In genomic region chr9:88355166-88355565, GRCh38 we compare ENCODE assay signal across 18 cellular contexts. TPM values are rescaled to one million over a fixed set of nuclear protein-coding genes. Genes with fewer than 3 reads are reported as not detected.
DNase-seq lines count a peak whose midpoint lies in the region; ATAC-seq and TF ChIP-seq lines count a peak whose summit lies in the region.
"Had no signal": no experiment of that assay in that cellular context is flagged by ENCODE, and none has a peak within 500 bp of the region (broad histone marks: within the 10 kb centered on the region; RNA-seq: fewer than 3 reads in every experiment).

No MANE protein-coding gene starts in this region.

- DNase-seq in activated CD4-positive, alpha-beta T cell treated with anti-CD3 and anti-CD28 coated beads, Interleukin-2, amount 10 ng/mL, durations not matched to agents 7 days and 5 days: peak; percentile 8
- no peak for DNase-seq in activated CD4-positive, alpha-beta T cell treated with anti-CD3 and anti-CD28 coated beads for 4 hours
- DNase-seq in LoVo (ENCODE audit: low spot score) (peak; percentile 58), mesenteric fat pad (ENCODE audit: low spot score) (peak; percentile 57), glutamatergic neuron (no peak)
- no peak for DNase-seq in activated naive CD8-positive, alpha-beta T cell treated with anti-CD3 and anti-CD28 coated beads, Interleukin-2, amount 50 U/mL, for 24 hours
- DNase-seq in stimulated activated CD4-positive, alpha-beta T cell treated with anti-CD3 and anti-CD28 coated beads, Interleukin-1b, Interleukin-23, amount 100 ng/mL, for 48 hours: no peak
- no peak for DNase-seq in CD4-positive, alpha-beta memory T cell
- DNase-seq: CD8-positive, alpha-beta memory T cell; islet precursor cell; midbrain; NCI-H1092 treated with DMSO at 0.1 percent for 48 hours; right lobe of liver; SK-N-SH; stimulated activated CD4-positive, alpha-beta T cell treated with anti-CD3 and anti-CD28 coated beads, Interleukin-2, amount 100 ng/mL, for 48 hours; stimulated activated CD8-positive, alpha-beta memory T cell treated with anti-CD3 and anti-CD28 coated beads, Interleukin-4, amount 100 ng/mL, for 48 hours; testis had no signal

- no peaks in the 10 kb centered on the region for H3K9me3 ChIP-seq in CD4-positive, alpha-beta memory T cell (ENCODE audit: control insufficient read depth in 1 of 2, low read length in 2 of 2)
- H3K9me3 ChIP-seq: neutrophil, right lobe of liver, SK-N-SH, testis had no signal

- CTCF ChIA-PET in activated CD4-positive, alpha-beta T cell treated with anti-CD3 and anti-CD28 coated beads, Interleukin-2, amount 10 ng/mL, durations not matched to agents 7 days and 5 days (lab: Charles Lee): interaction anchor here (0.6 to 0.7 kb wide), 2 partner anchors 31 to 34 kb away, joined by 3 read pairs; no protein-coding TSS in a partner anchor
- CTCF ChIA-PET in CD4-positive, alpha-beta memory T cell (lab: Charles Lee; ENCODE audit: partially characterized antibody): no interaction called here

- H3K4me3 Mint-ChIP-seq in activated CD4-positive, alpha-beta T cell treated with anti-CD3 and anti-CD28 coated beads, Interleukin-2, amount 10 ng/mL, durations not matched to agents 7 days and 5 days: no peak overlapping the region
- no peak overlapping the region for H3K4me3 Mint-ChIP-seq in activated naive CD8-positive, alpha-beta T cell treated with anti-CD3 and anti-CD28 coated beads, Interleukin-2, amount 50 U/mL, for 24 hours
- H3K4me3 Mint-ChIP-seq in CD4-positive, alpha-beta memory T cell: no peak overlapping the region
- no peak overlapping the region for H3K4me3 Mint-ChIP-seq in glutamatergic neuron (ENCODE audit: unreplicated experiment)
- H3K4me3 Mint-ChIP-seq: CD8-positive, alpha-beta memory T cell had no signal

- POLR2A ChIA-PET in activated CD4-positive, alpha-beta T cell treated with anti-CD3 and anti-CD28 coated beads, Interleukin-2, amount 10 ng/mL, durations not matched to agents 7 days and 5 days (lab: Charles Lee): no interaction called here
- POLR2A ChIA-PET in CD4-positive, alpha-beta memory T cell (lab: Charles Lee; ENCODE audit: partially characterized antibody): no interaction called here

- no peak for TF ChIP-seq CTCF in glutamatergic neuron (IDR thresholded peaks at IDR 0.05; ENCODE audit: partially characterized antibody, unreplicated experiment)

- no peaks in the 10 kb centered on the region for H3K36me3 ChIP-seq in CD4-positive, alpha-beta memory T cell (ENCODE audit: insufficient read depth, low read length)
- H3K36me3 ChIP-seq: neutrophil, right lobe of liver had no signal

- H3K4me3 ChIP-seq in CD4-positive, alpha-beta memory T cell (ENCODE audit: low read length in 2 of 2): no peak overlapping the region
- H3K4me3 ChIP-seq: right lobe of liver, testis had no signal

- peak; percentile 49 for ATAC-seq in activated naive CD8-positive, alpha-beta T cell treated with anti-CD3 and anti-CD28 coated beads, Interleukin-2, amount 50 U/mL, for 24 hours
- ATAC-seq: right lobe of liver had no signal

- peaks cover 2% of the 10 kb centered on the region for H3K36me3 Mint-ChIP-seq in activated CD4-positive, alpha-beta T cell treated with anti-CD3 and anti-CD28 coated beads, Interleukin-2, amount 10 ng/mL, durations not matched to agents 7 days and 5 days (ENCODE audit: low read depth)
- H3K36me3 Mint-ChIP-seq in activated naive CD8-positive, alpha-beta T cell treated with anti-CD3 and anti-CD28 coated beads, Interleukin-2, amount 50 U/mL, for 24 hours (ENCODE audit: low read depth): peaks cover 2% of the 10 kb centered on the region
- no peaks in the 10 kb centered on the region for H3K36me3 Mint-ChIP-seq in CD4-positive, alpha-beta memory T cell
- H3K36me3 Mint-ChIP-seq in glutamatergic neuron (ENCODE audit: unreplicated experiment): peaks cover 5% of the 10 kb centered on the region

- H3K27ac Mint-ChIP-seq in activated CD4-positive, alpha-beta T cell treated with anti-CD3 and anti-CD28 coated beads, Interleukin-2, amount 10 ng/mL, durations not matched to agents 7 days and 5 days: no peak overlapping the region
- H3K27ac Mint-ChIP-seq in activated naive CD8-positive, alpha-beta T cell treated with anti-CD3 and anti-CD28 coated beads, Interleukin-2, amount 50 U/mL, for 24 hours: no peak overlapping the region
- no peak overlapping the region for H3K27ac Mint-ChIP-seq in CD4-positive, alpha-beta memory T cell
- no peak overlapping the region for H3K27ac Mint-ChIP-seq in glutamatergic neuron (ENCODE audit: unreplicated experiment)
- H3K27ac Mint-ChIP-seq: CD8-positive, alpha-beta memory T cell had no signal

- intact Hi-C loops in CD4-positive, alpha-beta memory T cell (cut with micrococcal nuclease): no loop called here

- H3K4me1 ChIP-seq in CD4-positive, alpha-beta memory T cell (ENCODE audit: insufficient read depth, low read length): no peaks in the 10 kb centered on the region
- H3K4me1 ChIP-seq: right lobe of liver, testis had no signal

- H3K27me3 Mint-ChIP-seq in activated CD4-positive, alpha-beta T cell treated with anti-CD3 and anti-CD28 coated beads, Interleukin-2, amount 10 ng/mL, durations not matched to agents 7 days and 5 days: no peaks in the 10 kb centered on the region
- H3K27me3 Mint-ChIP-seq in activated naive CD8-positive, alpha-beta T cell treated with anti-CD3 and anti-CD28 coated beads, Interleukin-2, amount 50 U/mL, for 24 hours: no peaks in the 10 kb centered on the region
- H3K27me3 Mint-ChIP-seq in CD4-positive, alpha-beta memory T cell: no peaks in the 10 kb centered on the region
- no peaks in the 10 kb centered on the region for H3K27me3 Mint-ChIP-seq in glutamatergic neuron (ENCODE audit: unreplicated experiment)

- H3K27ac ChIP-seq in CD4-positive, alpha-beta memory T cell (ENCODE audit: low read depth, low read length): no peak overlapping the region
- H3K27ac ChIP-seq: neutrophil, right lobe of liver, testis had no signal

- H3K9me3 Mint-ChIP-seq in activated CD4-positive, alpha-beta T cell treated with anti-CD3 and anti-CD28 coated beads, Interleukin-2, amount 10 ng/mL, durations not matched to agents 7 days and 5 days: peaks cover 15% of the 10 kb centered on the region
- H3K9me3 Mint-ChIP-seq in activated naive CD8-positive, alpha-beta T cell treated with anti-CD3 and anti-CD28 coated beads, Interleukin-2, amount 50 U/mL, for 24 hours: peaks cover 15% of the 10 kb centered on the region
- H3K9me3 Mint-ChIP-seq in CD4-positive, alpha-beta memory T cell: peaks cover 0 to 15% (median 7%) of the 10 kb centered on the region in 8 donors
- H3K9me3 Mint-ChIP-seq in glutamatergic neuron (ENCODE audit: unreplicated experiment): peaks cover 8% of the 10 kb centered on the region

- no peaks in the 10 kb centered on the region for H3K27me3 ChIP-seq in CD4-positive, alpha-beta memory T cell (ENCODE audit: insufficient read depth, low read length)
- H3K27me3 ChIP-seq: neutrophil, right lobe of liver, testis had no signal

- H3K4me1 Mint-ChIP-seq in activated CD4-positive, alpha-beta T cell treated with anti-CD3 and anti-CD28 coated beads, Interleukin-2, amount 10 ng/mL, durations not matched to agents 7 days and 5 days: peaks cover 8% of the 10 kb centered on the region
- H3K4me1 Mint-ChIP-seq in activated naive CD8-positive, alpha-beta T cell treated with anti-CD3 and anti-CD28 coated beads, Interleukin-2, amount 50 U/mL, for 24 hours: no peaks in the 10 kb centered on the region
- H3K4me1 Mint-ChIP-seq in CD4-positive, alpha-beta memory T cell: no peaks in the 10 kb centered on the region
- H3K4me1 Mint-ChIP-seq in glutamatergic neuron (ENCODE audit: low read depth, unreplicated experiment): no peaks in the 10 kb centered on the region
- H3K4me1 Mint-ChIP-seq: CD8-positive, alpha-beta memory T cell had no signal

RNA-seq across cellular contexts. Expression of gene SPIN1, which starts 33.1 kb away (rescaled TPM):
- total RNA-seq in activated CD4-positive, alpha-beta T cell treated with anti-CD3 and anti-CD28 coated beads, Interleukin-2, amount 10 ng/mL, durations not matched to agents 7 days and 5 days: 10 to 100 TPM; 30.0 to 33.1 TPM
- 64.2 TPM for total RNA-seq in mesenteric fat pad
- 10 to 100 TPM; 34.1 to 39.0 TPM for total RNA-seq in CD4-positive, alpha-beta memory T cell
- 10 to 100 TPM; 20.3 to 23.7 TPM for polyA plus RNA-seq in CD4-positive, alpha-beta memory T cell
- total RNA-seq in glutamatergic neuron (ENCODE audit: unreplicated experiment): 88.2 TPM

Comparison
In these comparisons a context has a peak if more than half of its experiments do, and no peak if none do; other contexts are left out.
1. DNase-seq: peak in activated CD4-positive, alpha-beta T cell treated with anti-CD3 and anti-CD28 coated beads, Interleukin-2, amount 10 ng/mL, durations not matched to agents 7 days and 5 days (single experiment), LoVo (single experiment) and mesenteric fat pad (single experiment); none in activated CD4-positive, alpha-beta T cell treated with anti-CD3 and anti-CD28 coated beads for 4 hours (0 of 2), activated naive CD8-positive, alpha-beta T cell treated with anti-CD3 and anti-CD28 coated beads, Interleukin-2, amount 50 U/mL, for 24 hours (single experiment), stimulated activated CD4-positive, alpha-beta T cell treated with anti-CD3 and anti-CD28 coated beads, Interleukin-1b, Interleukin-23, amount 100 ng/mL, for 48 hours (single experiment), CD4-positive, alpha-beta memory T cell (0 of 5) and glutamatergic neuron (single experiment).